Comparison of ENCODE assay signal across 8 cellular contexts in the genomic region with DNA sequence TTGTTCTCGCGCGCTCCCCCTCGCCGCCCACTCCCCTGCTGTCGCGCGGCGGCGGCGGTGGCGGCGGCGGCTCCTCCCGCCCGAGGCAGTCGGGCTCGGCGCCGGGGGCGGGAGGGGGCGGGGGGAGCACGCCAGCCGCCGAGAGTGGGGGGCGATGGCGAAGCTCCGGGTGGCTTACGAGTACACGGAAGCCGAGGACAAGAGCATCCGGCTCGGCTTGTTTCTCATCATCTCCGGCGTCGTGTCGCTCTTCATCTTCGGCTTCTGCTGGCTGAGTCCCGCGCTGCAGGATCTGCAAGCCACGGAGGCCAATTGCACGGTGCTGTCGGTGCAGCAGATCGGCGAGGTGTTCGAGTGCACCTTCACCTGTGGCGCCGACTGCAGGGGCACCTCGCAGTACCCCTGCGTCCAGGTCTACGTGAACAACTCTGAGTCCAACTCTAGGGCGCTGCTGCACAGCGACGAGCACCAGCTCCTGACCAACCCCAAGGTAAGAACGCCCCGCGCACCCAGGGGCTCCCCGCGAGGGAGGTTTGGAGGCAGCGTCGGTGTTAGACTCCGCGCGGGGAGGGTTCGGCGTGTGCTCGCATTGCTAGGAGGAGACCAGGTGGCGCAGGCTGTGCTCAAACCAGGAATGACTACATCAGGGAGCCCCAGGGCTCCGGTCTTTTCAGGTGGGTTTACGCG. TPM values are rescaled to one million over a fixed set of nuclear protein-coding genes. Genes with fewer than 3 reads are reported as not detected.
DNase-seq lines count a peak whose midpoint lies in the region; ATAC-seq and TF ChIP-seq lines count a peak whose summit lies in the region.

No MANE protein-coding gene starts in this region.

- H3K27me3 ChIP-seq in BLaER1 treated with 17β-estradiol and CSF1 and Interleukin-3, amounts not matched to agents 10 nM and 100 nM = peaks cover 57 to 73% (median 63%) of the 10 kb centered on the region in 11 experiments
- H3K27me3 ChIP-seq in PC-9 (ENCODE audit: insufficient read depth, low read depth) = no peaks in the 10 kb centered on the region
- peaks cover 44% of the 10 kb centered on the region for H3K27me3 ChIP-seq in neural progenitor cell
- no peaks in the 10 kb centered on the region for H3K27me3 ChIP-seq in thoracic aorta (replicated peaks; ENCODE audit: insufficient read depth)

- peak overlapping the region in 3 of 11 experiments; percentile 15 to 47 (median 32); a peak in 1 of 22 replicates for H3K27ac ChIP-seq in BLaER1 treated with 17β-estradiol and CSF1 and Interleukin-3, amounts not matched to agents 10 nM and 100 nM
- no peak overlapping the region for H3K27ac ChIP-seq in PC-9
- H3K27ac ChIP-seq in neural progenitor cell = no peak overlapping the region
- peak overlapping the region in 1 of 2 donors; percentile 3 for H3K27ac ChIP-seq in thoracic aorta

- peaks cover 7 to 28% (median 19%) of the 10 kb centered on the region in 10 experiments; a peak in 18 of 20 replicates for H3K4me1 ChIP-seq in BLaER1 treated with 17β-estradiol and CSF1 and Interleukin-3, amounts not matched to agents 10 nM and 100 nM
- H3K4me1 ChIP-seq in PC-9 (replicated peaks; ENCODE audit: insufficient read depth) (peaks cover 17% of the 10 kb centered on the region), neural progenitor cell (peaks cover 26% of the 10 kb centered on the region), thoracic aorta (ENCODE audit: control insufficient read depth in 1 of 2, low read depth in 2 of 2) (peaks cover 3 to 7% of the 10 kb centered on the region in 2 donors)

- CTCF ChIA-PET in PC-9 (lab: Charles Lee) = interaction anchor here (0.7 kb wide), 1 partner anchor 277 kb away, joined by 3 read pairs; no protein-coding TSS in a partner anchor

- peaks cover 10% of the 10 kb centered on the region for H3K27me3 Mint-ChIP-seq in neural progenitor cell (ENCODE audit: insufficient read depth, low read depth)

- H3K27ac Mint-ChIP-seq in neural progenitor cell = no peak overlapping the region

- H3K4me2 ChIP-seq in BLaER1 treated with 17β-estradiol and CSF1 and Interleukin-3, amounts not matched to agents 10 nM and 100 nM = peak overlapping the region; percentile 92 to 100 (median 98)
- H3K4me2 ChIP-seq in PC-9 (peak overlapping the region; percentile 82), neural progenitor cell (peak overlapping the region; percentile 97)

- H3K9ac ChIP-seq in BLaER1 treated with 17β-estradiol and CSF1 and Interleukin-3, amounts not matched to agents 10 nM and 100 nM = peak overlapping the region; percentile 1 to 76 (median 63); a peak in 19 of 22 replicates
- H3K9ac ChIP-seq in neural progenitor cell = no peak overlapping the region

- H2AFZ ChIP-seq in PC-9 = peak overlapping the region; percentile 80
- peak overlapping the region; percentile 60 for H2AFZ ChIP-seq in neural progenitor cell (replicated peaks)

- peaks cover 0 to 32% (median 14%) of the 10 kb centered on the region in 11 experiments; a peak in 15 of 22 replicates for H4K20me1 ChIP-seq in BLaER1 treated with 17β-estradiol and CSF1 and Interleukin-3, amounts not matched to agents 10 nM and 100 nM
- no peaks in the 10 kb centered on the region for H4K20me1 ChIP-seq in PC-9 (ENCODE audit: insufficient read depth)
- peaks cover 15% of the 10 kb centered on the region for H4K20me1 ChIP-seq in neural progenitor cell (ENCODE audit: low read depth)

- no peaks in the 10 kb centered on the region for H3K9me3 Mint-ChIP-seq in neural progenitor cell

- no peaks in the 10 kb centered on the region; the same call in 1 of the 2 replicates for H3K79me2 ChIP-seq in PC-9 (ENCODE audit: low read depth)
- peaks cover 10% of the 10 kb centered on the region for H3K79me2 ChIP-seq in neural progenitor cell (ENCODE audit: low read depth)

- no TSS peak for BruUV-seq in PC-9 (replicated peaks; lab: Mats Ljungman, UMichigan)

- H3K4me3 ChIP-seq in BLaER1 treated with 17β-estradiol and CSF1 and Interleukin-3, amounts not matched to agents 10 nM and 100 nM = peak overlapping the region; percentile 67 to 81 (median 74)
- peak overlapping the region; percentile 66 for H3K4me3 ChIP-seq in PC-9
- H3K4me3 ChIP-seq in neural progenitor cell = peak overlapping the region; percentile 82
- H3K4me3 ChIP-seq in thoracic aorta = peak overlapping the region; percentile 94

- H3K36me3 Mint-ChIP-seq in neural progenitor cell = peaks cover 8% of the 10 kb centered on the region

- H3F3A ChIP-seq in PC-9 (ENCODE audit: insufficient read depth, low read depth) (peaks cover 5% of the 10 kb centered on the region; the same call in 1 of the 2 replicates), neural progenitor cell (ENCODE audit: low read depth) (peaks cover 8% of the 10 kb centered on the region)

- H3K9me3 ChIP-seq in BLaER1 treated with 17β-estradiol and CSF1 and Interleukin-3, amounts not matched to agents 10 nM and 100 nM (replicated peaks in 1 of 11) = no peaks in the 10 kb centered on the region
- H3K9me3 ChIP-seq in PC-9 (ENCODE audit: insufficient read depth, low read depth) (no peaks in the 10 kb centered on the region), neural progenitor cell (ENCODE audit: low read depth) (no peaks in the 10 kb centered on the region), thoracic aorta (no peaks in the 10 kb centered on the region)

- no peaks in the 10 kb centered on the region for H3K9me2 ChIP-seq in PC-9 (ENCODE audit: insufficient read depth)

- intact Hi-C loops in PC-9 (cut with micrococcal nuclease; ENCODE audit: unreplicated experiment) = loop anchor here (2.0 to 5.0 kb wide), 4 partner anchors 82 to 468 kb away; a partner anchor contains a TSS

- TF ChIP-seq CTCF in PC-9 (conservative IDR thresholded peaks at IDR 0.05) (no peak), neural progenitor cell (IDR thresholded peaks at IDR 0.05) (no peak), thoracic aorta (IDR thresholded peaks at IDR 0.05) (no peak)

- H3K36me3 ChIP-seq in BLaER1 treated with 17β-estradiol and CSF1 and Interleukin-3, amounts not matched to agents 10 nM and 100 nM = no peaks in the 10 kb centered on the region
- no peaks in the 10 kb centered on the region for H3K36me3 ChIP-seq in PC-9 (ENCODE audit: low read depth)
- H3K36me3 ChIP-seq in neural progenitor cell = no peaks in the 10 kb centered on the region
- no peaks in the 10 kb centered on the region for H3K36me3 ChIP-seq in thoracic aorta

- peak overlapping the region; percentile 95 for H3K4me3 Mint-ChIP-seq in neural progenitor cell

- POLR2A ChIA-PET in PC-9 (lab: Charles Lee; ENCODE audit: unreplicated experiment) = interaction anchor here (0.7 kb wide), 1 partner anchor 390 kb away, joined by 6 read pairs; no protein-coding TSS in a partner anchor

- peaks cover 17% of the 10 kb centered on the region for H3K4me1 Mint-ChIP-seq in neural progenitor cell

- DNase-seq in PC-9 (peak; percentile 49 to 55), activated T-helper 1 cell treated with Interleukin-2 at 50 U/mL for 16 hours (ENCODE audit: low read depth) (peak; percentile 49), fibroblast of gingiva (ENCODE audit: low read depth) (peak; percentile 5), neural progenitor cell (ENCODE audit: low spot score) (peak; percentile 76), thoracic aorta (ENCODE audit: low spot score) (no peak)

- ATAC-seq in GM19328 (IDR thresholded peaks at IDR 0.05; ENCODE audit: unreplicated experiment) (peak; percentile 37), HG03442 (IDR thresholded peaks at IDR 0.05; ENCODE audit: unreplicated experiment) (peak; percentile 34), thoracic aorta (ENCODE audit: insufficient number of reproducible peaks, low FRiP score, low read depth) (peak; percentile 25)

RNA-seq across cellular contexts. Expression of a gene that starts 0.6 kb away (rescaled TPM):
- 6.3 and 6.7 TPM in 2 replicates for total RNA-seq in PC-9 (2021)
- 5.7 and 8.5 TPM in 2 replicates for total RNA-seq in neural progenitor cell (ENCODE audit: low replicate concordance)
- 1 to 10 TPM; 1.6 to 1.9 TPM for total RNA-seq in thoracic aorta
